ENCODE assay signal across 1 cellular context in the genomic region with DNA sequence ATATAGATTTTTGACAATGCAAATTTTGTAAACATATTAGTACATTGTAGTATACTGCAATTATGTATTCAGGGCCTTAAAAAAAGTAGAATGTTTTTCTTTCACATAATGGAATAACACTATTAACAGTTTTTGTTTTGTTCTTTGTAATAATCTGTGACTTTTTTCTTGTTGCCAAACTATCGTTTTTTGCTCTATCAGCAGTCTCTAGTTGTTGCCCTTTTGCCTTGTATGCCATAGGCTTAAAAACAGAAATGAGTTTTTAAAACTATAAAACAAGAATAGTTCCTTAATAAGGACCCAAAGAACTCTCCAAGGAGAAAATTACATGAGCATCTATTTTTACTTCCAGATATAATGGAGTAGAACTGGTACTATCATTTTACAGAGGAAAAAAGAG.
A peak's percentile ranks its signal among the peaks of the same experiment; 100 is the strongest.
TF ChIP-seq lines count a peak whose summit lies in the region.

No MANE protein-coding gene starts in this region.

TF ChIP-seq in HepG2, 621 proteins besides CTCF, POLR2A, EP300 and RAD21 (continued from another document):
- peak; percentile 33 to 56; a peak in 3 of 4 replicates for TF ChIP-seq MAFK (conservative IDR thresholded peaks at IDR 0.05 in 1 of 2, IDR thresholded peaks at IDR 0.05 in 1 of 2; ENCODE audit: low read length in 2 of 2)
TF ChIP-seq in HepG2: peak in this region for 2.
